ENCODE assay signal across 11 cellular contexts in the genomic region with DNA sequence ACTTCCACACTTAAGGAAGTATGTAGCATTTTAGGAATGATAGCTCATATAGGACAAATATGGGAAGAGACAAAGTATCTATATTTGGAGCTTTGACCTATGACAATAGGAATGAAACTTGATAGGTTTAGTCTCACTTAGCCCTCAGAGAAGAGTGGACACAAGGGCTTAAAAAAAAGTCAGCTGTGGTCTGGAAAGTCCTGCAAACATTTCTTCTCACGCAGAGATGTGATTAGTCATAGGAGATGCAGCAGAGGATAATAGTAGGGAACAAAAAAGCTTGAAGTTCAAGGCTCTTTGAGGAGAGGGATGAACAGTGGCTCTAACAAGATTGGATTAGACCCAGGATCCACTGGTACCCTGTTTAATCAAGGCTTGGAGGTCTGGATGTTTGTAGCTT.
A peak's percentile ranks its signal among the peaks of the same experiment; 100 is the strongest.
DNase-seq lines count a peak whose midpoint lies in the region; ATAC-seq and TF ChIP-seq lines count a peak whose summit lies in the region.
"Had no signal": no experiment of that assay in that cellular context is flagged by ENCODE, and none has a peak within 500 bp of the region (broad histone marks: within the 10 kb centered on the region; RNA-seq: fewer than 3 reads in every experiment).

No MANE protein-coding gene starts in this region.

- peak; percentile 34; the same call in 2 of the 3 replicates for ATAC-seq in SK-N-SH treated with all-trans-retinoic acid at 6 μM for 48 hours

- TF ChIP-seq CTCF in foreskin fibroblast (IDR thresholded peaks at IDR 0.05; ENCODE audit: low read depth, low read length): no peak

- no peak overlapping the region for H3K4me3 ChIP-seq in foreskin fibroblast (ENCODE audit: low read depth in 1 of 2, low read length in 2 of 2)

- DNase-seq in AG08395 (ENCODE audit: low spot score) (peak; percentile 77), HCEC 1CT (peak; percentile 69), foreskin fibroblast (peak; percentile 41 to 60), GM19240 (ENCODE audit: insufficient read length, low spot score) (no peak), hypothalamus (lab: John Stamatoyannopoulos, UW) (no peak), HK-2 (ENCODE audit: unreplicated experiment) (no peak)
- no peak for DNase-seq in stimulated activated CD4-positive, alpha-beta T cell treated with anti-CD3 and anti-CD28 coated beads, Interleukin-4, amount 100 ng/mL, for 24 hours
- DNase-seq: activated B cell treated with CpG ODN at 0.5 μM for 24 hours; CD4-positive, CD25-positive, alpha-beta regulatory T cell; KBM-7 had no signal

TF ChIP-seq in SK-N-SH treated with all-trans-retinoic acid at 6 μM for 48 hours, 23 proteins besides CTCF, POLR2A, EP300 and RAD21:
- TF ChIP-seq ZNF565 (CRISPR knock-in tag; conservative IDR thresholded peaks at IDR 0.05; ENCODE audit: low read depth) (no peak), ISL1 (CRISPR knock-in tag; IDR thresholded peaks at IDR 0.05) (no peak), RARB (CRISPR knock-in tag; IDR thresholded peaks at IDR 0.05) (no peak), ESRRG (CRISPR knock-in tag; IDR thresholded peaks at IDR 0.05) (no peak), ZFP30 (CRISPR knock-in tag; IDR thresholded peaks at IDR 0.05) (no peak), ARNTL (CRISPR knock-in tag; IDR thresholded peaks at IDR 0.05; ENCODE audit: borderline replicate concordance, low read depth) (no peak), ZNF70 (CRISPR knock-in tag; IDR thresholded peaks at IDR 0.05) (no peak), BACH2 (CRISPR knock-in tag; IDR thresholded peaks at IDR 0.05; ENCODE audit: borderline replicate concordance) (no peak), SNAI2 (CRISPR knock-in tag; IDR thresholded peaks at IDR 0.05) (no peak), ZC3H10 (CRISPR knock-in tag; IDR thresholded peaks at IDR 0.05) (no peak), GLIS3 (CRISPR knock-in tag; IDR thresholded peaks at IDR 0.05) (no peak), TCF4 (CRISPR knock-in tag; IDR thresholded peaks at IDR 0.05; ENCODE audit: borderline replicate concordance) (no peak), TOX (CRISPR knock-in tag; IDR thresholded peaks at IDR 0.05; ENCODE audit: borderline replicate concordance) (no peak), OSR1 (CRISPR knock-in tag; IDR thresholded peaks at IDR 0.05) (no peak), CSDC2 (CRISPR knock-in tag; IDR thresholded peaks at IDR 0.05) (no peak)
- TF ChIP-seq, protein P1, sequence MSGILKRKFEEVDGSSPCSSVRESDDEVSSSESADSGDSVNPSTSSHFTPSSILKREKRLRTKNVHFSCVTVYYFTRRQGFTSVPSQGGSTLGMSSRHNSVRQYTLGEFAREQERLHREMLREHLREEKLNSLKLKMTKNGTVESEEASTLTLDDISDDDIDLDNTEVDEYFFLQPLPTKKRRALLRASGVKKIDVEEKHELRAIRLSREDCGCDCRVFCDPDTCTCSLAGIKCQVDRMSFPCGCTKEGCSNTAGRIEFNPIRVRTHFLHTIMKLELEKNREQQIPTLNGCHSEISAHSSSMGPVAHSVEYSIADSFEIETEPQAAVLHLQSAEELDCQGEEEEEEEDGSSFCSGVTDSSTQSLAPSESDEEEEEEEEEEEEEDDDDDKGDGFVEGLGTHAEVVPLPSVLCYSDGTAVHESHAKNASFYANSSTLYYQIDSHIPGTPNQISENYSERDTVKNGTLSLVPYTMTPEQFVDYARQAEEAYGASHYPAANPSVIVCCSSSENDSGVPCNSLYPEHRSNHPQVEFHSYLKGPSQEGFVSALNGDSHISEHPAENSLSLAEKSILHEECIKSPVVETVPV (CRISPR knock-in tag; IDR thresholded peaks at IDR 0.05): no peak
- TF ChIP-seq, protein P2, sequence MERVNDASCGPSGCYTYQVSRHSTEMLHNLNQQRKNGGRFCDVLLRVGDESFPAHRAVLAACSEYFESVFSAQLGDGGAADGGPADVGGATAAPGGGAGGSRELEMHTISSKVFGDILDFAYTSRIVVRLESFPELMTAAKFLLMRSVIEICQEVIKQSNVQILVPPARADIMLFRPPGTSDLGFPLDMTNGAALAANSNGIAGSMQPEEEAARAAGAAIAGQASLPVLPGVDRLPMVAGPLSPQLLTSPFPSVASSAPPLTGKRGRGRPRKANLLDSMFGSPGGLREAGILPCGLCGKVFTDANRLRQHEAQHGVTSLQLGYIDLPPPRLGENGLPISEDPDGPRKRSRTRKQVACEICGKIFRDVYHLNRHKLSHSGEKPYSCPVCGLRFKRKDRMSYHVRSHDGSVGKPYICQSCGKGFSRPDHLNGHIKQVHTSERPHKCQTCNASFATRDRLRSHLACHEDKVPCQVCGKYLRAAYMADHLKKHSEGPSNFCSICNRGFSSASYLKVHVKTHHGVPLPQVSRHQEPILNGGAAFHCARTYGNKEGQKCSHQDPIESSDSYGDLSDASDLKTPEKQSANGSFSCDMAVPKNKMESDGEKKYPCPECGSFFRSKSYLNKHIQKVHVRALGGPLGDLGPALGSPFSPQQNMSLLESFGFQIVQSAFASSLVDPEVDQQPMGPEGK (CRISPR knock-in tag; IDR thresholded peaks at IDR 0.05; ENCODE audit: borderline replicate concordance): no peak
- TF ChIP-seq, protein P3, sequence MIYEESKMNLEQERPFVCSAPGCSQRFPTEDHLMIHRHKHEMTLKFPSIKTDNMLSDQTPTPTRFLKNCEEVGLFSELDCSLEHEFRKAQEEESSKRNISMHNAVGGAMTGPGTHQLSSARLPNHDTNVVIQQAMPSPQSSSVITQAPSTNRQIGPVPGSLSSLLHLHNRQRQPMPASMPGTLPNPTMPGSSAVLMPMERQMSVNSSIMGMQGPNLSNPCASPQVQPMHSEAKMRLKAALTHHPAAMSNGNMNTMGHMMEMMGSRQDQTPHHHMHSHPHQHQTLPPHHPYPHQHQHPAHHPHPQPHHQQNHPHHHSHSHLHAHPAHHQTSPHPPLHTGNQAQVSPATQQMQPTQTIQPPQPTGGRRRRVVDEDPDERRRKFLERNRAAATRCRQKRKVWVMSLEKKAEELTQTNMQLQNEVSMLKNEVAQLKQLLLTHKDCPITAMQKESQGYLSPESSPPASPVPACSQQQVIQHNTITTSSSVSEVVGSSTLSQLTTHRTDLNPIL (CRISPR knock-in tag; IDR thresholded peaks at IDR 0.05; ENCODE audit: low read depth): no peak

Comparison
In these comparisons a context has a peak if more than half of its experiments do, and no peak if none do; other contexts are left out.
1. DNase-seq: peak in AG08395 (single experiment), HCEC 1CT (single experiment) and foreskin fibroblast (2 of 2); none in GM19240 (single experiment), hypothalamus (0 of 51), HK-2 (single experiment) and stimulated activated CD4-positive, alpha-beta T cell treated with anti-CD3 and anti-CD28 coated beads, Interleukin-4, amount 100 ng/mL, for 24 hours (single experiment).